In genomic region chr19:44684892-44685847, GRCh38 we compare ENCODE assay signal across 8 cellular contexts. TPM values are rescaled to one million over a fixed set of nuclear protein-coding genes. Genes with fewer than 3 reads are reported as not detected.
DNase-seq lines count a peak whose midpoint lies in the region; ATAC-seq and TF ChIP-seq lines count a peak whose summit lies in the region.
"Had no signal": no experiment of that assay in that cellular context is flagged by ENCODE, and none has a peak within 500 bp of the region (broad histone marks: within the 10 kb centered on the region; RNA-seq: fewer than 3 reads in every experiment).

No MANE protein-coding gene starts in this region.

- no peak overlapping the region for H3K27ac ChIP-seq in WERI-Rb-1

- no peaks in the 10 kb centered on the region for H3K9me3 ChIP-seq in WERI-Rb-1 (ENCODE audit: severe bottlenecking)

- no peaks in the 10 kb centered on the region for H3K27me3 ChIP-seq in WERI-Rb-1 (ENCODE audit: insufficient read depth, low read depth, severe bottlenecking)

- in situ Hi-C loops in G401 (cut with HindIII; ENCODE audit: low sequenced_read_pairs): no loop called here

- H3K27ac Mint-ChIP-seq in stimulated activated naive CD8-positive, alpha-beta T cell treated with anti-CD3 and anti-CD28 coated beads, Interleukin-15, Interleukin-2, amounts not matched to agents 100 ng/mL and 50 ng/mL, for 24 hours: peak overlapping the region; percentile 71

- H3K36me3 Mint-ChIP-seq in stimulated activated naive CD8-positive, alpha-beta T cell treated with anti-CD3 and anti-CD28 coated beads, Interleukin-15, Interleukin-2, amounts not matched to agents 100 ng/mL and 50 ng/mL, for 24 hours (ENCODE audit: low read depth): no peaks in the 10 kb centered on the region

- H3K4me3 ChIP-seq in WERI-Rb-1 (ENCODE audit: low read depth, low read length): no peak overlapping the region; the same call in 1 of the 2 replicates

- no peak for TF ChIP-seq CTCF in WERI-Rb-1 (IDR thresholded peaks at IDR 0.05; ENCODE audit: low read depth, low read length)

- no peaks in the 10 kb centered on the region for H3K9me3 Mint-ChIP-seq in stimulated activated naive CD8-positive, alpha-beta T cell treated with anti-CD3 and anti-CD28 coated beads, Interleukin-15, Interleukin-2, amounts not matched to agents 100 ng/mL and 50 ng/mL, for 24 hours

- peaks cover 26% of the 10 kb centered on the region for H3K4me1 Mint-ChIP-seq in stimulated activated naive CD8-positive, alpha-beta T cell treated with anti-CD3 and anti-CD28 coated beads, Interleukin-15, Interleukin-2, amounts not matched to agents 100 ng/mL and 50 ng/mL, for 24 hours (ENCODE audit: low read depth)

- peaks cover 16% of the 10 kb centered on the region for H3K27me3 Mint-ChIP-seq in stimulated activated naive CD8-positive, alpha-beta T cell treated with anti-CD3 and anti-CD28 coated beads, Interleukin-15, Interleukin-2, amounts not matched to agents 100 ng/mL and 50 ng/mL, for 24 hours

- intact Hi-C loops in left ventricle myocardium superior (cut with micrococcal nuclease): no loop called here

- DNase-seq in HK-2 (ENCODE audit: unreplicated experiment) (peak; percentile 61), WERI-Rb-1 (peak; percentile 78), left ventricle myocardium superior (no peak), C1 segment of cervical spinal cord (lab: John Stamatoyannopoulos, UW) (no peak), G401 (ENCODE audit: low spot score) (no peak)

- peaks cover 8% of the 10 kb centered on the region for H3K36me3 ChIP-seq in WERI-Rb-1

- peak; percentile 58 for ATAC-seq in left ventricle myocardium superior
- ATAC-seq in HG03280 (IDR thresholded peaks at IDR 0.05; ENCODE audit: unreplicated experiment): no peak

- H3K4me3 Mint-ChIP-seq in stimulated activated naive CD8-positive, alpha-beta T cell treated with anti-CD3 and anti-CD28 coated beads, Interleukin-15, Interleukin-2, amounts not matched to agents 100 ng/mL and 50 ng/mL, for 24 hours: peak overlapping the region; percentile 67

RNA-seq across cellular contexts. Expression of gene CEACAM16, which starts 13.8 kb away (rescaled TPM):
- total RNA-seq in left ventricle myocardium superior: not detected
- not detected in 2 replicates for total RNA-seq in G401 (2014; rRNA removed; shearing (Covaris generic))
- total RNA-seq: T-helper 1 cell treated with Interleukin-12 subunit alpha and Interleukin-12 subunit beta and Interleukin-4 antibody, amounts not matched to agents 30 ng/mL and 1 ng/mL, for 36 hours had no signal

RNA-seq across cellular contexts. Expression of gene CEACAM19, which starts 13.9 kb away (rescaled TPM):
- total RNA-seq in left ventricle myocardium superior: 4.2 TPM
- 0.78 TPM in 1 of 2 replicates, not detected in the other for total RNA-seq in G401 (2014; rRNA removed; shearing (Covaris generic))

RNA-seq across cellular contexts. Expression of gene PVR, which starts 41.5 kb away (rescaled TPM):
- 40.7 TPM for total RNA-seq in left ventricle myocardium superior
- 36.7 and 43.1 TPM in 2 replicates for total RNA-seq in G401 (2014; rRNA removed; shearing (Covaris generic))

Comparison
In these comparisons a context has a peak if more than half of its experiments do, and no peak if none do; other contexts are left out.
1. DNase-seq: peak in HK-2 (single experiment) and WERI-Rb-1 (single experiment); none in left ventricle myocardium superior (single experiment), C1 segment of cervical spinal cord (0 of 14) and G401 (single experiment).